In genomic region chr2:95240556-95240955, GRCh38 we compare ENCODE assay signal across 1 cellular context.
TF ChIP-seq lines count a peak whose summit lies in the region.

No MANE protein-coding gene starts in this region.

TF ChIP-seq in IMR-90, 13 proteins besides CTCF, POLR2A, EP300 and RAD21 (continued from another document):
- TF ChIP-seq RFX5 (IDR thresholded peaks at IDR 0.05; ENCODE audit: low read depth, low read length) (no peak), RCOR1 (IDR thresholded peaks at IDR 0.05; ENCODE audit: insufficient replicate concordance, low read length) (no peak), CHD1 (IDR thresholded peaks at IDR 0.05; ENCODE audit: low read depth, low read length) (no peak)
